ENCODE assay signal across 1 cellular context in genomic region chr6:106325336-106326178, GRCh38.
TF ChIP-seq lines count a peak whose summit lies in the region.

TSS of gene ATG5 (minus strand) at chr6:106325760. CDS start at chr6:106316208, 9,552 bp downstream.

TF ChIP-seq in HepG2, 621 proteins besides CTCF, POLR2A, EP300 and RAD21 (continued from another document and continues in another):
- TF ChIP-seq E2F1 (CRISPR knock-in tag; IDR thresholded peaks at IDR 0.05) (peak; percentile 85; the same call in 1 of the 2 replicates), PPARG (CRISPR knock-in tag; conservative IDR thresholded peaks at IDR 0.05) (no peak), ZNF749 (CRISPR knock-in tag; IDR thresholded peaks at IDR 0.05; ENCODE audit: borderline replicate concordance) (no peak), TBP (CRISPR knock-in tag; IDR thresholded peaks at IDR 0.05) (no peak), GATA4 (IDR thresholded peaks at IDR 0.05; ENCODE audit: borderline replicate concordance, low read depth) (peak; percentile 46), WIZ (CRISPR knock-in tag; IDR thresholded peaks at IDR 0.05) (peak; percentile 86; the same call in 1 of the 2 replicates), EED (CRISPR knock-in tag; IDR thresholded peaks at IDR 0.05) (peak; percentile 68; the same call in 1 of the 2 replicates), ZNF232 (CRISPR knock-in tag; IDR thresholded peaks at IDR 0.05; ENCODE audit: borderline replicate concordance) (0 out of 2 replicates have a peak, but pooled peaks have one; percentile 27), CREB1 (IDR thresholded peaks at IDR 0.05) (peak; percentile 100), CREB1 (CRISPR knock-in tag; IDR thresholded peaks at IDR 0.05) (peak; percentile 99), SETDB1 (CRISPR knock-in tag; IDR thresholded peaks at IDR 0.05; ENCODE audit: borderline replicate concordance) (0 out of 2 replicates have a peak, but pooled peaks have one; percentile 23), ZNF350 (CRISPR knock-in tag; IDR thresholded peaks at IDR 0.05; ENCODE audit: borderline replicate concordance, low read depth) (peak; percentile 74; the same call in 1 of the 2 replicates), TRIM24 (CRISPR knock-in tag; IDR thresholded peaks at IDR 0.05) (no peak), THAP9 (CRISPR knock-in tag; IDR thresholded peaks at IDR 0.05; ENCODE audit: borderline replicate concordance) (peak; percentile 93), GATAD2A (CRISPR knock-in tag; IDR thresholded peaks at IDR 0.05) (peak; percentile 79; the same call in 1 of the 2 replicates), ZBTB2 (CRISPR knock-in tag; IDR thresholded peaks at IDR 0.05; ENCODE audit: low read depth) (peak; percentile 91), RBAK (CRISPR knock-in tag; IDR thresholded peaks at IDR 0.05) (no peak), TCF12 (IDR thresholded peaks at IDR 0.05) (no peak), TCF12 (CRISPR knock-in tag; IDR thresholded peaks at IDR 0.05) (no peak), ZNF572 (CRISPR knock-in tag; IDR thresholded peaks at IDR 0.05) (peak; percentile 91), NFE2 (CRISPR knock-in tag; IDR thresholded peaks at IDR 0.05) (no peak), PAX8 (CRISPR knock-in tag; IDR thresholded peaks at IDR 0.05; ENCODE audit: borderline replicate concordance) (peak; percentile 94; the same call in 1 of the 2 replicates), ZNF33A (CRISPR knock-in tag; IDR thresholded peaks at IDR 0.05; ENCODE audit: borderline replicate concordance) (peak; percentile 83; the same call in 1 of the 2 replicates), NR3C1 (CRISPR knock-in tag; IDR thresholded peaks at IDR 0.05) (no peak), RARG (CRISPR knock-in tag; IDR thresholded peaks at IDR 0.05; ENCODE audit: low read depth) (no peak), ZNF878 (CRISPR knock-in tag; IDR thresholded peaks at IDR 0.05) (0 out of 2 replicates have a peak, but pooled peaks have one; percentile 64), CBFB (CRISPR knock-in tag; IDR thresholded peaks at IDR 0.05) (peak; percentile 83), SPEN (CRISPR knock-in tag; IDR thresholded peaks at IDR 0.05; ENCODE audit: low read depth) (peak; percentile 93), GZF1 (CRISPR knock-in tag; IDR thresholded peaks at IDR 0.05) (peak; percentile 50; the same call in 1 of the 2 replicates), HDAC1 (CRISPR knock-in tag; IDR thresholded peaks at IDR 0.05) (peak; percentile 96), FOXK2 (IDR thresholded peaks at IDR 0.05) (peak; percentile 85), ZNF883 (CRISPR knock-in tag; IDR thresholded peaks at IDR 0.05; ENCODE audit: not compliant biosample characterization) (no peak), SMAD3 (CRISPR knock-in tag; IDR thresholded peaks at IDR 0.05) (peak; percentile 63; the same call in 1 of the 2 replicates), ZNF619 (CRISPR knock-in tag; IDR thresholded peaks at IDR 0.05) (0 out of 2 replicates have a peak, but pooled peaks have one; percentile 83), SOX13 (IDR thresholded peaks at IDR 0.05) (no peak), SOX13 (CRISPR knock-in tag; conservative IDR thresholded peaks at IDR 0.05 in 1 of 2, IDR thresholded peaks at IDR 0.05 in 1 of 2) (peak in 1 of 2 experiments; percentile 52; a peak in 1 of 4 replicates), ARNT2 (CRISPR knock-in tag; IDR thresholded peaks at IDR 0.05; ENCODE audit: low read depth) (peak; percentile 73), ZNF670 (CRISPR knock-in tag; IDR thresholded peaks at IDR 0.05; ENCODE audit: borderline replicate concordance) (peak; percentile 77; the same call in 1 of the 2 replicates), POLR2AphosphoS5 (IDR thresholded peaks at IDR 0.05; ENCODE audit: low read depth, low read length) (peak; percentile 84), SIN3A (IDR thresholded peaks at IDR 0.05; ENCODE audit: borderline replicate concordance, low read depth, low read length) (0 out of 2 replicates have a peak, but pooled peaks have one; percentile 69), ZNF160 (CRISPR knock-in tag; IDR thresholded peaks at IDR 0.05) (0 out of 2 replicates have a peak, but pooled peaks have one; percentile 44), NRL (CRISPR knock-in tag; IDR thresholded peaks at IDR 0.05; ENCODE audit: borderline replicate concordance) (peak; percentile 89; the same call in 1 of the 2 replicates), DZIP1 (CRISPR knock-in tag; IDR thresholded peaks at IDR 0.05) (no peak), ZNF343 (CRISPR knock-in tag; IDR thresholded peaks at IDR 0.05) (peak; percentile 93), ZNF280D (CRISPR knock-in tag; IDR thresholded peaks at IDR 0.05) (no peak; the same call in 1 of the 2 replicates), FOXA3 (CRISPR knock-in tag; IDR thresholded peaks at IDR 0.05) (peak; percentile 70)
- TF ChIP-seq, protein P1, sequence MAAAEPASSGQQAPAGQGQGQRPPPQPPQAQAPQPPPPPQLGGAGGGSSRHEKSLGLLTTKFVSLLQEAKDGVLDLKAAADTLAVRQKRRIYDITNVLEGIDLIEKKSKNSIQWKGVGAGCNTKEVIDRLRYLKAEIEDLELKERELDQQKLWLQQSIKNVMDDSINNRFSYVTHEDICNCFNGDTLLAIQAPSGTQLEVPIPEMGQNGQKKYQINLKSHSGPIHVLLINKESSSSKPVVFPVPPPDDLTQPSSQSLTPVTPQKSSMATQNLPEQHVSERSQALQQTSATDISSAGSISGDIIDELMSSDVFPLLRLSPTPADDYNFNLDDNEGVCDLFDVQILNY (CRISPR knock-in tag; conservative IDR thresholded peaks at IDR 0.05) = 0 out of 2 replicates have a peak, but pooled peaks have one; percentile 29
- TF ChIP-seq, protein P2, sequence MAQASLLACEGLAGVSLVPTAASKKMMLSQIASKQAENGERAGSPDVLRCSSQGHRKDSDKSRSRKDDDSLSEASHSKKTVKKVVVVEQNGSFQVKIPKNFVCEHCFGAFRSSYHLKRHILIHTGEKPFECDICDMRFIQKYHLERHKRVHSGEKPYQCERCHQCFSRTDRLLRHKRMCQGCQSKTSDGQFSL (CRISPR knock-in tag; IDR thresholded peaks at IDR 0.05) = peak; percentile 65; the same call in 1 of the 2 replicates
- TF ChIP-seq, protein P3, sequence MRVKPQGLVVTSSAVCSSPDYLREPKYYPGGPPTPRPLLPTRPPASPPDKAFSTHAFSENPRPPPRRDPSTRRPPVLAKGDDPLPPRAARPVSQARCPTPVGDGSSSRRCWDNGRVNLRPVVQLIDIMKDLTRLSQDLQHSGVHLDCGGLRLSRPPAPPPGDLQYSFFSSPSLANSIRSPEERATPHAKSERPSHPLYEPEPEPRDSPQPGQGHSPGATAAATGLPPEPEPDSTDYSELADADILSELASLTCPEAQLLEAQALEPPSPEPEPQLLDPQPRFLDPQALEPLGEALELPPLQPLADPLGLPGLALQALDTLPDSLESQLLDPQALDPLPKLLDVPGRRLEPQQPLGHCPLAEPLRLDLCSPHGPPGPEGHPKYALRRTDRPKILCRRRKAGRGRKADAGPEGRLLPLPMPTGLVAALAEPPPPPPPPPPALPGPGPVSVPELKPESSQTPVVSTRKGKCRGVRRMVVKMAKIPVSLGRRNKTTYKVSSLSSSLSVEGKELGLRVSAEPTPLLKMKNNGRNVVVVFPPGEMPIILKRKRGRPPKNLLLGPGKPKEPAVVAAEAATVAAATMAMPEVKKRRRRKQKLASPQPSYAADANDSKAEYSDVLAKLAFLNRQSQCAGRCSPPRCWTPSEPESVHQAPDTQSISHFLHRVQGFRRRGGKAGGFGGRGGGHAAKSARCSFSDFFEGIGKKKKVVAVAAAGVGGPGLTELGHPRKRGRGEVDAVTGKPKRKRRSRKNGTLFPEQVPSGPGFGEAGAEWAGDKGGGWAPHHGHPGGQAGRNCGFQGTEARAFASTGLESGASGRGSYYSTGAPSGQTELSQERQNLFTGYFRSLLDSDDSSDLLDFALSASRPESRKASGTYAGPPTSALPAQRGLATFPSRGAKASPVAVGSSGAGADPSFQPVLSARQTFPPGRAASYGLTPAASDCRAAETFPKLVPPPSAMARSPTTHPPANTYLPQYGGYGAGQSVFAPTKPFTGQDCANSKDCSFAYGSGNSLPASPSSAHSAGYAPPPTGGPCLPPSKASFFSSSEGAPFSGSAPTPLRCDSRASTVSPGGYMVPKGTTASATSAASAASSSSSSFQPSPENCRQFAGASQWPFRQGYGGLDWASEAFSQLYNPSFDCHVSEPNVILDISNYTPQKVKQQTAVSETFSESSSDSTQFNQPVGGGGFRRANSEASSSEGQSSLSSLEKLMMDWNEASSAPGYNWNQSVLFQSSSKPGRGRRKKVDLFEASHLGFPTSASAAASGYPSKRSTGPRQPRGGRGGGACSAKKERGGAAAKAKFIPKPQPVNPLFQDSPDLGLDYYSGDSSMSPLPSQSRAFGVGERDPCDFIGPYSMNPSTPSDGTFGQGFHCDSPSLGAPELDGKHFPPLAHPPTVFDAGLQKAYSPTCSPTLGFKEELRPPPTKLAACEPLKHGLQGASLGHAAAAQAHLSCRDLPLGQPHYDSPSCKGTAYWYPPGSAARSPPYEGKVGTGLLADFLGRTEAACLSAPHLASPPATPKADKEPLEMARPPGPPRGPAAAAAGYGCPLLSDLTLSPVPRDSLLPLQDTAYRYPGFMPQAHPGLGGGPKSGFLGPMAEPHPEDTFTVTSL (CRISPR knock-in tag; IDR thresholded peaks at IDR 0.05; ENCODE audit: borderline replicate concordance) = 0 out of 2 replicates have a peak, but pooled peaks have one; percentile 54
